Comparison of ENCODE assay signal across 20 cellular contexts in genomic region chr1:4650981-4651380, GRCh38. TPM values are rescaled to one million over a fixed set of nuclear protein-coding genes. Genes with fewer than 3 reads are reported as not detected.
"Had no signal": no experiment of that assay in that cellular context is flagged by ENCODE, and none has a peak within 500 bp of the region (broad histone marks: within the 10 kb centered on the region; RNA-seq: fewer than 3 reads in every experiment).

No MANE protein-coding gene starts in this region.

- H3K4me1 ChIP-seq: colonic mucosa, pancreas had no signal

- ATAC-seq: activated CD8-positive, alpha-beta T cell treated with anti-CD3 and anti-CD28 coated beads for 36 hours; pancreas had no signal

- FAIRE-seq: pancreas, TTC549, urothelium cell line had no signal

- DNase-seq: activated B cell treated with CpG ODN at 0.5 μM for 24 hours; activated CD4-positive, alpha-beta T cell treated with anti-CD3 and anti-CD28 coated beads for 48 hours; activated CD8-positive, alpha-beta memory T cell treated with anti-CD3 and anti-CD28 coated beads, Interleukin-2, amount 50 U/mL, for 4 hours; activated CD8-positive, alpha-beta T cell treated with anti-CD3 and anti-CD28 coated beads for 36 hours; activated effector memory CD4-positive, alpha-beta T cell treated with anti-CD3 and anti-CD28 coated beads, Interleukin-2, amount 50 U/mL, for 16 hours; activated T-cell treated with anti-CD3 and anti-CD28 coated beads, Interleukin-2, amount 50 U/mL, for 48 hours; amniotic stem cell; central memory CD4-positive, alpha-beta T cell; colonic mucosa; foreskin fibroblast; immature natural killer cell; left cardiac atrium; pancreas; stimulated activated CD4-positive, alpha-beta T cell treated with anti-CD3 and anti-CD28 coated beads, Interleukin-12 subunit alpha, Interleukin-12 subunit beta, amount 100 ng/mL, for 4 hours; stimulated activated CD4-positive, alpha-beta T cell treated with anti-CD3 and anti-CD28 coated beads, Interleukin-2, amount 100 ng/mL, for 24 hours; T-helper 2 cell had no signal

- H3K27ac ChIP-seq: colonic mucosa, pancreas, thoracic aorta had no signal

- H3K36me3 ChIP-seq: colonic mucosa, pancreas, thoracic aorta had no signal

- H3K9me3 ChIP-seq: colonic mucosa, pancreas, thoracic aorta had no signal

- H3K4me3 ChIP-seq: colonic mucosa, lung, pancreas, thoracic aorta had no signal

RNA-seq across cellular contexts. Expression of gene AJAP1, which starts 3.4 kb away (rescaled TPM):
- total RNA-seq: activated B cell treated with CpG ODN at 0.5 μM for 24 hours had no signal
- polyA plus RNA-seq: immature natural killer cell had no signal
